Comparison of ENCODE assay signal across 8 cellular contexts in genomic region chr19:32404213-32404938, GRCh38. TPM values are rescaled to one million over a fixed set of nuclear protein-coding genes. Genes with fewer than 3 reads are reported as not detected.
DNase-seq lines count a peak whose midpoint lies in the region; ATAC-seq, FAIRE-seq and TF ChIP-seq lines count a peak whose summit lies in the region.

No MANE protein-coding gene starts in this region.

- no peaks in the 10 kb centered on the region for H3K9me3 ChIP-seq in SJCRH30 (replicated peaks)
- no peaks in the 10 kb centered on the region for H3K9me3 ChIP-seq in esophagus muscularis mucosa
- H3K9me3 ChIP-seq in prostate gland = no peaks in the 10 kb centered on the region

- peak overlapping the region; percentile 92 for H3K27ac ChIP-seq in SJCRH30
- H3K27ac ChIP-seq in esophagus muscularis mucosa (replicated peaks in 1 of 4) = peak overlapping the region; percentile 96 to 100 (median 99)
- peak overlapping the region; percentile 98 to 99 for H3K27ac ChIP-seq in prostate gland

- TF ChIP-seq CTCF in esophagus muscularis mucosa (IDR thresholded peaks at IDR 0.05) = no peak
- TF ChIP-seq CTCF in prostate gland (IDR thresholded peaks at IDR 0.05) = no peak

- H3K27me3 ChIP-seq in SJCRH30 = no peaks in the 10 kb centered on the region
- no peaks in the 10 kb centered on the region for H3K27me3 ChIP-seq in esophagus muscularis mucosa
- H3K27me3 ChIP-seq in prostate gland (replicated peaks; ENCODE audit: insufficient read depth) = no peaks in the 10 kb centered on the region

- intact Hi-C loops in esophagus muscularis mucosa (cut with DNase I) (loop anchor here (10.0 kb wide), 1 partner anchor 170 kb away; no protein-coding TSS in a partner anchor), prostate gland (cut with DNase I) (loop anchor here (10.0 kb wide), 1 partner anchor 270 kb away; the partner anchor contains the start of genes ANKRD27 and RGS9BP)

- H3K4me3 ChIP-seq in SJCRH30 (peak overlapping the region; percentile 94), esophagus muscularis mucosa (peak overlapping the region; percentile 82 to 99 (median 94)), prostate gland (peak overlapping the region; percentile 99)

- H3K36me3 ChIP-seq in SJCRH30 = peaks cover 13% of the 10 kb centered on the region
- H3K36me3 ChIP-seq in esophagus muscularis mucosa = peaks cover 0 to 15% (median 3%) of the 10 kb centered on the region in 4 donors
- H3K36me3 ChIP-seq in prostate gland = no peaks in the 10 kb centered on the region

- no peak for ATAC-seq in HG03139 (IDR thresholded peaks at IDR 0.05; ENCODE audit: unreplicated experiment)

- no peak for TF ChIP-seq POLR2A in GM12891 (IDR thresholded peaks at IDR 0.05; ENCODE audit: low read depth, low read length)
- no peak for TF ChIP-seq POLR2A in esophagus muscularis mucosa (IDR thresholded peaks at IDR 0.05; ENCODE audit: low read depth)
- no peak for TF ChIP-seq POLR2A in prostate gland (IDR thresholded peaks at IDR 0.05)

- peak; percentile 43 for FAIRE-seq in GM12891 (lab: Jason Lieb, UNC)

- DNase-seq in GM12891 (ENCODE audit: insufficient read length, low spot score) = no peak
- no peak for DNase-seq in SJCRH30
- DNase-seq in esophagus muscularis mucosa (ENCODE audit: extremely low spot score) = peak; percentile 70
- no peak for DNase-seq in prostate gland (ENCODE audit: low spot score)
- DNase-seq in effector CD4-positive, alpha-beta T cell = no peak
- DNase-seq in activated CD8-positive, alpha-beta memory T cell treated with anti-CD3 and anti-CD28 coated beads, Interleukin-2, amount 50 U/mL, for 4 hours = no peak
- no peak for DNase-seq in NCI-H2196 treated with DMSO at 0.1 percent for 48 hours (lab: John Stamatoyannopoulos, UW; ENCODE audit: unreplicated experiment)

- no peaks in the 10 kb centered on the region; the same call in 1 of the 2 replicates for H3K4me1 ChIP-seq in SJCRH30
- H3K4me1 ChIP-seq in esophagus muscularis mucosa = peaks cover 0 to 24% (median 21%) of the 10 kb centered on the region in 4 donors
- H3K4me1 ChIP-seq in prostate gland (replicated peaks) = peaks cover 5% of the 10 kb centered on the region

- 75% methylated on average over 20 of the region's 20 CpGs for WGBS in esophagus muscularis mucosa
- 62% methylated on average over 20 of the region's 20 CpGs for WGBS in prostate gland

- no peak for TF ChIP-seq EP300 in esophagus muscularis mucosa (IDR thresholded peaks at IDR 0.05)

TF ChIP-seq in GM12891, 5 proteins besides CTCF, POLR2A, EP300 and RAD21:
- no peak for TF ChIP-seq POU2F2 (IDR thresholded peaks at IDR 0.05; ENCODE audit: low read depth, low read length)
- no peak for TF ChIP-seq SPI1 (IDR thresholded peaks at IDR 0.05; ENCODE audit: low read depth, low read length)
- TF ChIP-seq TAF1 (IDR thresholded peaks at IDR 0.05; ENCODE audit: low read depth, low read length) = no peak
- TF ChIP-seq POLR2AphosphoS5 (IDR thresholded peaks at IDR 0.05; ENCODE audit: low read depth, low read length) = no peak

RNA-seq across cellular contexts. Expression of gene DPY19L3, which starts 1.2 kb away (rescaled TPM):
- 5.4 TPM for polyA plus RNA-seq in GM12891 (2012; ENCODE audit: low read depth, missing spikeins)
- 34.6 and 36.8 TPM in 2 replicates for total RNA-seq in SJCRH30 (2014; rRNA removed; shearing (Covaris generic))
- total RNA-seq in esophagus muscularis mucosa = 10 to 100 TPM; 13.6 to 16.4 (median 14.6) TPM
- 10 to 100 TPM; 53.0 to 66.5 TPM for total RNA-seq in prostate gland

RNA-seq across cellular contexts. Expression of gene ZNF507, which starts 59.0 kb away (rescaled TPM):
- 5.6 TPM for polyA plus RNA-seq in GM12891 (2012; ENCODE audit: low read depth, missing spikeins)
- 19.2 and 22.5 TPM in 2 replicates for total RNA-seq in SJCRH30 (2014; rRNA removed; shearing (Covaris generic))
- 10 to 100 TPM; 12.6 to 19.1 (median 17.9) TPM for total RNA-seq in esophagus muscularis mucosa
- 10 to 100 TPM; 19.0 to 37.5 TPM for total RNA-seq in prostate gland
